Comparison of ENCODE assay signal across 31 cellular contexts in genomic region chr1:192821296-192821695, GRCh38.
"Had no signal": no experiment of that assay in that cellular context is flagged by ENCODE, and none has a peak within 500 bp of the region (broad histone marks: within the 10 kb centered on the region; RNA-seq: fewer than 3 reads in every experiment).

No MANE protein-coding gene starts in this region.

- H3K27ac ChIP-seq: adrenal gland, ascending aorta, body of pancreas, brain microvascular endothelial cell, breast epithelium, cardiac muscle cell had no signal

- H3K9me3 ChIP-seq: adrenal gland, ascending aorta, body of pancreas, breast epithelium had no signal

- H3K4me3 ChIP-seq: adrenal gland, ascending aorta, body of pancreas, breast epithelium, cardiac muscle cell had no signal

- H3K36me3 ChIP-seq: adrenal gland, ascending aorta, brain microvascular endothelial cell, breast epithelium, cardiac muscle cell had no signal

- DNase-seq: activated effector memory CD4-positive, alpha-beta T cell treated with anti-CD3 and anti-CD28 coated beads, Interleukin-2, amount 50 U/mL, for 16 hours; activated effector memory CD4-positive, alpha-beta T cell treated with Interleukin-2 at 50 U/mL for 16 hours; activated gamma-delta T cell; activated gamma-delta T cell treated with Interleukin-2 at 50 U/mL for 16 hours; activated naive CD4-positive, alpha-beta T cell; activated naive CD4-positive, alpha-beta T cell treated with anti-CD3 and anti-CD28 coated beads for 36 hours; activated naive CD4-positive, alpha-beta T cell treated with anti-CD3 and anti-CD28 coated beads, Interleukin-2, amount 10 ng/mL, durations not matched to agents 7 days and 5 days; activated naive CD4-positive, alpha-beta T cell treated with anti-CD3 and anti-CD28 coated beads, Interleukin-2, amount 50 U/mL, for 16 hours; activated naive CD4-positive, alpha-beta T cell treated with Interleukin-2 at 50 U/mL for 16 hours; activated naive CD8-positive, alpha-beta T cell treated with anti-CD3 and anti-CD28 coated beads for 36 hours; activated naive CD8-positive, alpha-beta T cell treated with anti-CD3 and anti-CD28 coated beads, Interleukin-2, amount 10 ng/mL, durations not matched to agents 7 days and 5 days; activated naive CD8-positive, alpha-beta T cell treated with anti-CD3 and anti-CD28 coated beads, Interleukin-2, amount 50 U/mL, for 24 hours; activated T-cell treated with anti-CD3 and anti-CD28 coated beads for 4 hours; activated T-cell treated with anti-CD3 and anti-CD28 coated beads, Interleukin-2, amount 50 U/mL, for 1 hour; activated T-cell treated with anti-CD3 and anti-CD28 coated beads, Interleukin-2, amount 50 U/mL, for 24 hours; activated T-cell treated with anti-CD3 and anti-CD28 coated beads, Interleukin-2, amount 50 U/mL, for 4 hours; activated T-cell treated with anti-CD3 and anti-CD28 coated beads, Interleukin-2, amount 50 U/mL, for 48 hours; activated T-cell treated with anti-CD3 and anti-CD28 coated beads, Interleukin-2, amount 50 U/mL, for 72 hours; adrenal gland; amniotic stem cell; amygdala; anterior cingulate cortex; aorta; body of pancreas; brain microvascular endothelial cell; caudate nucleus; central memory CD4-positive, alpha-beta T cell; cerebellar nuclear complex had no signal

- H3K27me3 ChIP-seq: adrenal gland, ascending aorta, body of pancreas, brain microvascular endothelial cell, breast epithelium, cardiac muscle cell had no signal

- H3K4me1 ChIP-seq: body of pancreas, breast epithelium had no signal
